In genomic region chr19:38852231-38853044, GRCh38 we compare ENCODE assay signal across 8 cellular contexts. TPM values are rescaled to one million over a fixed set of nuclear protein-coding genes. Genes with fewer than 3 reads are reported as not detected.
DNase-seq lines count a peak whose midpoint lies in the region; ATAC-seq and TF ChIP-seq lines count a peak whose summit lies in the region.

No MANE protein-coding gene starts in this region.

- no peak for ATAC-seq in HG02588 (IDR thresholded peaks at IDR 0.05; ENCODE audit: unreplicated experiment)

- peak; percentile 65 for DNase-seq in DMS114 treated with DMSO at 0.1 percent for 48 hours (lab: John Stamatoyannopoulos, UW; ENCODE audit: unreplicated experiment)
- peak; percentile 82 for DNase-seq in Karpas-422
- peak; percentile 55 for DNase-seq in cerebellar cortex (ENCODE audit: low spot score)
- peak; percentile 27 for DNase-seq in kidney glomerular epithelial cell (lab: John Stamatoyannopoulos, UW)
- peak; percentile 27 to 30 for DNase-seq in stimulated activated CD4-positive, alpha-beta T cell treated with anti-CD3 and anti-CD28 coated beads, Interleukin-15, amount 100 ng/mL, for 1 hour (ENCODE audit: low read depth in 1 of 2, low spot score in 1 of 2)
- DNase-seq in NCI-H128 (lab: John Stamatoyannopoulos, UW; ENCODE audit: unreplicated experiment): no peak

- H4K20me1 ChIP-seq in Karpas-422 (ENCODE audit: insufficient read depth, low read depth, low read length): peaks cover 11% of the 10 kb centered on the region

- H3K9me2 ChIP-seq in Karpas-422 (replicated peaks; ENCODE audit: insufficient read depth, low read length): no peaks in the 10 kb centered on the region

- peaks cover 18% of the 10 kb centered on the region for H3K79me2 ChIP-seq in Karpas-422 (ENCODE audit: low read length)

- H3K9me3 ChIP-seq in Karpas-422 (ENCODE audit: low read length): no peaks in the 10 kb centered on the region

- H3K4me2 ChIP-seq in Karpas-422 (ENCODE audit: low read depth, low read length, poor library complexity, severe bottlenecking): peak overlapping the region; percentile 73

- peak overlapping the region; percentile 85 for H3K4me3 ChIP-seq in Karpas-422 (ENCODE audit: low read length)
- H3K4me3 ChIP-seq in WI38 (ENCODE audit: low read depth, low read length): peak overlapping the region; percentile 68

- peaks cover 14% of the 10 kb centered on the region for H3K36me3 ChIP-seq in Karpas-422 (ENCODE audit: insufficient read depth, low read length)

- peak overlapping the region; percentile 83 for H3K27ac ChIP-seq in Karpas-422 (ENCODE audit: low read length)

- H3K27me3 ChIP-seq in Karpas-422 (ENCODE audit: low read length): no peaks in the 10 kb centered on the region

- H2AFZ ChIP-seq in Karpas-422 (ENCODE audit: low read length): no peak overlapping the region

- peaks cover 45% of the 10 kb centered on the region for H3K4me1 ChIP-seq in Karpas-422 (ENCODE audit: low read length)

- peak overlapping the region; percentile 96 for H3K9ac ChIP-seq in Karpas-422 (ENCODE audit: low read length)

- no peak for TF ChIP-seq CTCF in WI38 (IDR thresholded peaks at IDR 0.05; ENCODE audit: low read depth, low read length)

RNA-seq across cellular contexts. Expression of gene HNRNPL, which starts 2.7 kb away (rescaled TPM):
- total RNA-seq in Karpas-422 (2014; rRNA removed; shearing (Covaris generic); ENCODE audit: low replicate concordance): 212 and 217 TPM in 2 replicates

RNA-seq across cellular contexts. Expression of gene ECH1, which starts 20.8 kb away (rescaled TPM):
- 150 and 162 TPM in 2 replicates for total RNA-seq in Karpas-422 (2014; rRNA removed; shearing (Covaris generic); ENCODE audit: low replicate concordance)

RNA-seq across cellular contexts. Expression of gene RINL, which starts 25.6 kb away (rescaled TPM):
- 69.3 and 77.5 TPM in 2 replicates for total RNA-seq in Karpas-422 (2014; rRNA removed; shearing (Covaris generic); ENCODE audit: low replicate concordance)

RNA-seq across cellular contexts. Expression of gene LGALS4, which starts 39.7 kb away (rescaled TPM):
- total RNA-seq in Karpas-422 (2014; rRNA removed; shearing (Covaris generic); ENCODE audit: low replicate concordance): 0.52 and 1.4 TPM in 2 replicates

RNA-seq across cellular contexts. Expression of gene SIRT2, which starts 47.0 kb away (rescaled TPM):
- 19.5 and 24.7 TPM in 2 replicates for total RNA-seq in Karpas-422 (2014; rRNA removed; shearing (Covaris generic); ENCODE audit: low replicate concordance)
